17 cellular contexts compared by ENCODE assay signal in genomic region chr14:74238974-74239847, GRCh38. TPM values are rescaled to one million over a fixed set of nuclear protein-coding genes. Genes with fewer than 3 reads are reported as not detected.
DNase-seq lines count a peak whose midpoint lies in the region; ATAC-seq and TF ChIP-seq lines count a peak whose summit lies in the region.
"Had no signal": no experiment of that assay in that cellular context is flagged by ENCODE, and none has a peak within 500 bp of the region (broad histone marks: within the 10 kb centered on the region; RNA-seq: fewer than 3 reads in every experiment).

Gene VSX2, plus strand, starts transcription at chr14:74239449. Its CDS starts 113 bp downstream, at chr14:74239562.

- H3K27ac ChIP-seq in iPS-20b (ENCODE audit: low read length) = no peak within 1 kb of the TSS
- no peak within 1 kb of the TSS for H3K27ac ChIP-seq in spleen
- H3K27ac ChIP-seq: testis, VCaP had no signal

- ATAC-seq in GM19463 (IDR thresholded peaks at IDR 0.05; ENCODE audit: unreplicated experiment) = no peak

- intact Hi-C loops in activated T-helper 2 cell treated with anti-CD3 and anti-CD28 coated beads, Interferon-gamma antibody, Interleukin-2, Interleukin-4, amounts not matched to agents 10 μg/mL and 5 μg/mL and 100 μg/mL, durations not matched to agents 14 hours and 24 hours and 36 hours (cut with micrococcal nuclease) = no loop called here
- intact Hi-C loops in spleen (cut with DNase I; ENCODE audit: low total_unique reads) = no loop called here

- no peak for TF ChIP-seq POLR2A in spleen (IDR thresholded peaks at IDR 0.05)

- H3K27me3 ChIP-seq in iPS-20b (ENCODE audit: insufficient read depth, low read length) (peaks cover 95% of the 10 kb centered on the region), spleen (replicated peaks in 1 of 7) (peaks cover 19 to 91% (median 65%) of the 10 kb centered on the region in 7 donors)

- H3K9me3 Mint-ChIP-seq in activated T-helper 2 cell treated with anti-CD3 and anti-CD28 coated beads, Interferon-gamma antibody, Interleukin-2, Interleukin-4, amounts not matched to agents 10 μg/mL and 5 μg/mL and 100 μg/mL, durations not matched to agents 14 hours and 24 hours and 36 hours = no peaks in the 10 kb centered on the region
- H3K9me3 Mint-ChIP-seq: activated naive CD4-positive, alpha-beta T cell treated with anti-CD3 and anti-CD28 coated beads, Interleukin-2, amount 10 ng/mL, durations not matched to agents 7 days and 5 days had no signal

- TF ChIP-seq CTCF in spleen (IDR thresholded peaks at IDR 0.05 in 8 of 11, conservative IDR thresholded peaks at IDR 0.05 in 3 of 11) = no peak

- peaks cover 7% of the 10 kb centered on the region for H3K4me1 Mint-ChIP-seq in activated T-helper 2 cell treated with anti-CD3 and anti-CD28 coated beads, Interferon-gamma antibody, Interleukin-2, Interleukin-4, amounts not matched to agents 10 μg/mL and 5 μg/mL and 100 μg/mL, durations not matched to agents 14 hours and 24 hours and 36 hours (ENCODE audit: low read depth)

- H3K4me3 ChIP-seq in iPS-20b (ENCODE audit: low read length) = peak within 1 kb of the TSS; percentile 47; the same call in 1 of the 2 replicates
- H3K4me3 ChIP-seq in spleen = peak within 1 kb of the TSS; percentile 20 to 65 (median 28)

- 9 to 17% (median 12%) methylated on average over 15 to 40 of the region's 40 CpGs for WGBS in spleen, 5 donors

- peaks cover 3% of the 10 kb centered on the region for H3K4me1 ChIP-seq in iPS-20b (ENCODE audit: insufficient read depth, low read length)
- H3K4me1 ChIP-seq in spleen = peaks cover 13 to 33% (median 28%) of the 10 kb centered on the region in 6 donors

- H3K36me3 Mint-ChIP-seq in activated T-helper 2 cell treated with anti-CD3 and anti-CD28 coated beads, Interferon-gamma antibody, Interleukin-2, Interleukin-4, amounts not matched to agents 10 μg/mL and 5 μg/mL and 100 μg/mL, durations not matched to agents 14 hours and 24 hours and 36 hours (ENCODE audit: low read depth) = no peaks in the 10 kb centered on the region
- H3K36me3 Mint-ChIP-seq: activated naive CD4-positive, alpha-beta T cell treated with anti-CD3 and anti-CD28 coated beads, Interleukin-2, amount 10 ng/mL, durations not matched to agents 7 days and 5 days; IgD-negative memory B cell had no signal

- peak within 1 kb of the TSS; percentile 26 for H3K4me3 Mint-ChIP-seq in activated T-helper 2 cell treated with anti-CD3 and anti-CD28 coated beads, Interferon-gamma antibody, Interleukin-2, Interleukin-4, amounts not matched to agents 10 μg/mL and 5 μg/mL and 100 μg/mL, durations not matched to agents 14 hours and 24 hours and 36 hours (ENCODE audit: low read depth)

- DNase-seq in NCI-H524 (lab: John Stamatoyannopoulos, UW) = peak; percentile 53 to 67
- DNase-seq in NCI-H524 treated with DMSO at 0.1 percent for 48 hours (lab: John Stamatoyannopoulos, UW) = no peak
- no peak for DNase-seq in activated T-helper 2 cell treated with anti-CD3 and anti-CD28 coated beads, Interferon-gamma antibody, Interleukin-2, Interleukin-4, amounts not matched to agents 10 μg/mL and 5 μg/mL and 100 μg/mL, durations not matched to agents 14 hours and 24 hours and 36 hours (ENCODE audit: low spot score)
- no peak for DNase-seq in spleen
- DNase-seq in DMS53 treated with DMSO at 0.1 percent for 48 hours (lab: John Stamatoyannopoulos, UW; ENCODE audit: unreplicated experiment) = no peak
- DNase-seq in T-helper 9 cell = no peak
- DNase-seq: activated naive CD4-positive, alpha-beta T cell treated with anti-CD3 and anti-CD28 coated beads, Interleukin-2, amount 10 ng/mL, durations not matched to agents 7 days and 5 days; effector CD4-positive, alpha-beta T cell; NCI-H2029 treated with DMSO at 0.1 percent for 48 hours; testis had no signal

- no peak within 1 kb of the TSS for H3K27ac Mint-ChIP-seq in activated T-helper 2 cell treated with anti-CD3 and anti-CD28 coated beads, Interferon-gamma antibody, Interleukin-2, Interleukin-4, amounts not matched to agents 10 μg/mL and 5 μg/mL and 100 μg/mL, durations not matched to agents 14 hours and 24 hours and 36 hours
- H3K27ac Mint-ChIP-seq: activated naive CD4-positive, alpha-beta T cell treated with anti-CD3 and anti-CD28 coated beads, Interleukin-2, amount 10 ng/mL, durations not matched to agents 7 days and 5 days had no signal

- H3K36me3 ChIP-seq in iPS-20b (ENCODE audit: insufficient read depth, low read depth, low read length) = no peaks in the 10 kb centered on the region
- H3K36me3 ChIP-seq in spleen = no peaks in the 10 kb centered on the region

- H3K9me3 ChIP-seq in iPS-20b (ENCODE audit: insufficient read depth, low read depth, low read length) (no peaks in the 10 kb centered on the region), spleen (no peaks in the 10 kb centered on the region)
- H3K9me3 ChIP-seq: testis had no signal

- no peak within 1 kb of the TSS for H3K9ac ChIP-seq in iPS-20b (ENCODE audit: low read depth, low read length)

- peaks cover 72% of the 10 kb centered on the region for H3K27me3 Mint-ChIP-seq in activated T-helper 2 cell treated with anti-CD3 and anti-CD28 coated beads, Interferon-gamma antibody, Interleukin-2, Interleukin-4, amounts not matched to agents 10 μg/mL and 5 μg/mL and 100 μg/mL, durations not matched to agents 14 hours and 24 hours and 36 hours (ENCODE audit: low read depth)

RNA-seq across cellular contexts. Expression of gene VSX2, which starts in this region (rescaled TPM):
- not detected in 2 replicates for total RNA-seq in activated T-helper 2 cell treated with anti-CD3 and anti-CD28 coated beads, Interferon-gamma antibody, Interleukin-2, Interleukin-4, amounts not matched to agents 10 μg/mL and 5 μg/mL and 100 μg/mL, durations not matched to agents 14 hours and 24 hours and 36 hours
- not detected for total RNA-seq in spleen
- not detected for polyA plus RNA-seq in spleen
- total RNA-seq: A172, Daoy, RPMI7951 had no signal
- polyA plus RNA-seq: IgD-negative memory B cell had no signal

Comparison
In these comparisons a context has a peak if more than half of its experiments do, and no peak if none do; other contexts are left out.
1. DNase-seq: peak in NCI-H524 (2 of 2); none in NCI-H524 treated with DMSO at 0.1 percent for 48 hours (single experiment), activated T-helper 2 cell treated with anti-CD3 and anti-CD28 coated beads, Interferon-gamma antibody, Interleukin-2, Interleukin-4, amounts not matched to agents 10 μg/mL and 5 μg/mL and 100 μg/mL, durations not matched to agents 14 hours and 24 hours and 36 hours (single experiment), spleen (single experiment), DMS53 treated with DMSO at 0.1 percent for 48 hours (single experiment) and T-helper 9 cell (single experiment).